11 cellular contexts compared by ENCODE assay signal in genomic region chr20:41173791-41174341, GRCh38. TPM values are rescaled to one million over a fixed set of nuclear protein-coding genes. Genes with fewer than 3 reads are reported as not detected.
A peak's percentile ranks its signal among the peaks of the same experiment; 100 is the strongest.
DNase-seq lines count a peak whose midpoint lies in the region; ATAC-seq lines count a peak whose summit lies in the region.
"Had no signal": no experiment of that assay in that cellular context is flagged by ENCODE, and none has a peak within 500 bp of the region (broad histone marks: within the 10 kb centered on the region; RNA-seq: fewer than 3 reads in every experiment).

No MANE protein-coding gene starts in this region.

- no peak overlapping the region for H2BK12ac ChIP-seq in mesenchymal stem cell (ENCODE audit: low read length in 2 of 2)

- no peaks in the 10 kb centered on the region for H3K9me3 Mint-ChIP-seq in activated T-cell treated with anti-CD3 and anti-CD28 coated beads, Interleukin-2, amount 50 U/mL, for 72 hours
- H3K9me3 Mint-ChIP-seq: stimulated activated memory B cell treated with anti-CD40 and anti-IgM and Interleukin-4, amounts not matched to agents 10 μg/mL and 1 μg/mL and 100 μg/mL, for 72 hours had no signal

- no peak overlapping the region for H3K4me3 Mint-ChIP-seq in activated T-cell treated with anti-CD3 and anti-CD28 coated beads, Interleukin-2, amount 50 U/mL, for 72 hours
- H3K4me3 Mint-ChIP-seq: stimulated activated memory B cell treated with anti-CD40 and anti-IgM and Interleukin-4, amounts not matched to agents 10 μg/mL and 1 μg/mL and 100 μg/mL, for 72 hours had no signal

- no peak overlapping the region for H3K14ac ChIP-seq in mesenchymal stem cell (ENCODE audit: low read length in 2 of 2)

- H4K91ac ChIP-seq in mesenchymal stem cell (ENCODE audit: low read length) = no peak overlapping the region

- H2BK5ac ChIP-seq in mesenchymal stem cell (ENCODE audit: low read depth, low read length, poor library complexity, severe bottlenecking) = no peak overlapping the region

- peaks cover 33% of the 10 kb centered on the region for H3K79me1 ChIP-seq in mesenchymal stem cell (replicated peaks; ENCODE audit: low read length, poor library complexity, severe bottlenecking)

- no peaks in the 10 kb centered on the region for H3K27me3 Mint-ChIP-seq in activated T-cell treated with anti-CD3 and anti-CD28 coated beads, Interleukin-2, amount 50 U/mL, for 72 hours (ENCODE audit: low read depth)
- H3K27me3 Mint-ChIP-seq: stimulated activated memory B cell treated with anti-CD40 and anti-IgM and Interleukin-4, amounts not matched to agents 10 μg/mL and 1 μg/mL and 100 μg/mL, for 72 hours had no signal

- H2BK120ac ChIP-seq in mesenchymal stem cell (ENCODE audit: low read depth, low read length) = no peak overlapping the region

- peak overlapping the region; percentile 1 for H3K9ac ChIP-seq in mesenchymal stem cell (ENCODE audit: low read length)
- H3K9ac ChIP-seq: KMS-11 had no signal

- no peak overlapping the region for H3K18ac ChIP-seq in mesenchymal stem cell (ENCODE audit: low read depth in 1 of 2, low read length in 2 of 2)

- peak overlapping the region; percentile 33 for H2AK5ac ChIP-seq in mesenchymal stem cell (ENCODE audit: low read length, severe bottlenecking)

- no peak overlapping the region for H3K4me3 ChIP-seq in mesenchymal stem cell (ENCODE audit: insufficient read depth in 1 of 2, low read depth in 1 of 2, low read length in 2 of 2)
- H3K4me3 ChIP-seq: SJCRH30 had no signal

- no peak overlapping the region for H3K23ac ChIP-seq in mesenchymal stem cell (ENCODE audit: low read length in 2 of 2)

- WGBS in mesenchymal stem cell = 93% methylated on average over 13 of the region's 13 CpGs

- H3K4me1 ChIP-seq in mesenchymal stem cell (ENCODE audit: control insufficient read depth, insufficient read depth, low read depth, low read length) = peaks cover 28% of the 10 kb centered on the region

- no peak overlapping the region for H3K4ac ChIP-seq in mesenchymal stem cell (ENCODE audit: low read depth in 1 of 2, low read length in 2 of 2)

- peak; percentile 8 for DNase-seq in activated T-cell treated with anti-CD3 and anti-CD28 coated beads, Interleukin-2, amount 50 U/mL, for 1 hour
- no peak for DNase-seq in activated T-cell treated with anti-CD3 and anti-CD28 coated beads, Interleukin-2, amount 50 U/mL, for 72 hours
- DNase-seq in mesenchymal stem cell = no peak
- peak in 1 of 49 donors; percentile 46 for DNase-seq in substantia nigra (lab: John Stamatoyannopoulos, UW)
- no peak for DNase-seq in NCI-H2081 treated with DMSO at 0.1 percent for 48 hours (lab: John Stamatoyannopoulos, UW)
- DNase-seq in SW480 (ENCODE audit: low spot score) = no peak

- H3K4me1 Mint-ChIP-seq in activated T-cell treated with anti-CD3 and anti-CD28 coated beads, Interleukin-2, amount 50 U/mL, for 72 hours (ENCODE audit: low read depth) = peaks cover 12% of the 10 kb centered on the region
- H3K4me1 Mint-ChIP-seq: stimulated activated memory B cell treated with anti-CD40 and anti-IgM and Interleukin-4, amounts not matched to agents 10 μg/mL and 1 μg/mL and 100 μg/mL, for 72 hours had no signal

- peaks cover 8 to 14% of the 10 kb centered on the region in 2 donors for H3K36me3 Mint-ChIP-seq in activated T-cell treated with anti-CD3 and anti-CD28 coated beads, Interleukin-2, amount 50 U/mL, for 72 hours (ENCODE audit: insufficient read depth in 2 of 2)

- H3K4me2 ChIP-seq in mesenchymal stem cell (ENCODE audit: low read length, poor library complexity, severe bottlenecking) = no peak overlapping the region
- H3K4me2 ChIP-seq: KMS-11 had no signal

- no peak for ATAC-seq in activated T-cell treated with anti-CD3 and anti-CD28 coated beads, Interleukin-2, amount 50 U/mL, for 72 hours (replicated peaks in 1 of 2)
- no peak for ATAC-seq in HG03108 (IDR thresholded peaks at IDR 0.05; ENCODE audit: unreplicated experiment)

- no peaks in the 10 kb centered on the region for H3K9me3 ChIP-seq in mesenchymal stem cell (ENCODE audit: control insufficient read depth, low read length)
- H3K9me3 ChIP-seq: SJCRH30 had no signal

- H3K27ac Mint-ChIP-seq in activated T-cell treated with anti-CD3 and anti-CD28 coated beads, Interleukin-2, amount 50 U/mL, for 72 hours = no peak overlapping the region
- H3K27ac Mint-ChIP-seq: stimulated activated memory B cell treated with anti-CD40 and anti-IgM and Interleukin-4, amounts not matched to agents 10 μg/mL and 1 μg/mL and 100 μg/mL, for 72 hours had no signal

- peak overlapping the region; percentile 85 for H3K27ac ChIP-seq in angular gyrus (ENCODE audit: low read depth, low read length)
- no peak overlapping the region for H3K27ac ChIP-seq in mesenchymal stem cell (ENCODE audit: low read length, poor library complexity, severe bottlenecking)
- H3K27ac ChIP-seq in substantia nigra (ENCODE audit: low read depth, low read length, poor library complexity, severe bottlenecking) = peak overlapping the region; percentile 81
- H3K27ac ChIP-seq: KMS-11, SJCRH30 had no signal

- no peak overlapping the region for H2AFZ ChIP-seq in mesenchymal stem cell (ENCODE audit: low read depth, low read length)

- peaks cover 72 to 74% of the 10 kb centered on the region in 2 experiments for H3K36me3 ChIP-seq in mesenchymal stem cell (ENCODE audit: control insufficient read depth in 1 of 2, insufficient read depth in 2 of 2, low read depth in 1 of 2, low read length in 2 of 2)

- no peaks in the 10 kb centered on the region for H3K27me3 ChIP-seq in mesenchymal stem cell (ENCODE audit: control insufficient read depth in 1 of 2, insufficient read depth in 1 of 2, low read length in 2 of 2)
- H3K27me3 ChIP-seq: SJCRH30 had no signal

- H2BK15ac ChIP-seq in mesenchymal stem cell (ENCODE audit: low read depth, poor library complexity, severe bottlenecking) = no peak overlapping the region

- H4K8ac ChIP-seq in mesenchymal stem cell (ENCODE audit: low read length) = no peak overlapping the region

RNA-seq across cellular contexts. Expression of gene PLCG1, which starts 36.5 kb away (rescaled TPM):
- total RNA-seq in activated T-cell treated with anti-CD3 and anti-CD28 coated beads, Interleukin-2, amount 50 U/mL, for 72 hours = 100 to 1,000 TPM; 177 to 221 TPM
- polyA plus RNA-seq in mesenchymal stem cell (2013, experiment 1 of 2) = 44.2 TPM
- polyA plus RNA-seq in mesenchymal stem cell (2013, experiment 2 of 2) = 42.6 TPM
